Comparison of ENCODE assay signal across 1 cellular context in the genomic region with DNA sequence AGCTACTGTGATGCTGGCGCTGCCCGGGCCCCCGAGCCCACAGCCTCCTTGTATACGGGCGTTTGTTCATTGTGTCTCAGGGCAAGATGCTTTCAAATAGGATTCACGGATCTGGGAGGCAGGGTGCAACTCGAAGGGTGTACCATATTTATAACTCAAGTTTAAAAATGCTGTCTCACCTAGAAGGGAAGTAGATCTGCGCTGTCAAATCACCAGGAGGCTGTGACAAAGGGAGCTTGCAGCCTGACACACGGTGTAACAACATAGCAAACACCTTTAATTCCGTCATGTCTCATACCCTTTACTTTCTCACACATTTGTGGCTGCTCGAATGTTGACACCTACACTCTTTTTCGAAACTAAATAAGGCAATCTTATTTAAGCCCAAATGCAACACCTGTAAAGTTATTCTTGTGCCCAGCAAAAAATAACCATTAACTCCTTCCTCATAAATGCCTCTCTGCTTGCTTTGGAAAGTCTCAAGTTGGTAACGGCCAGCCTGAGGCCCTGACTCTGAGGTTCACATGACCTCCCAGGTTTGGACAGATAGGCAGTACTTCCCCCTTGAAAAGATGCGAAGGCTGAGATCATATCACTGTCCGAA.
TF ChIP-seq lines count a peak whose summit lies in the region.

No MANE protein-coding gene starts in this region.

TF ChIP-seq in K562, 482 proteins besides CTCF, POLR2A, EP300 and RAD21 (continued from another document and continues in another):
- TF ChIP-seq AFF1 (IDR thresholded peaks at IDR 0.05; ENCODE audit: low read depth in 1 of 2, partially characterized antibody in 2 of 2): no peak
- TF ChIP-seq TRIM28 (IDR thresholded peaks at IDR 0.05): no peak
- no peak for TF ChIP-seq ZBTB7A (IDR thresholded peaks at IDR 0.05; ENCODE audit: borderline replicate concordance, control insufficient read depth, low read depth, low read length)
- TF ChIP-seq MEF2A (IDR thresholded peaks at IDR 0.05; ENCODE audit: control insufficient read depth, low read depth, low read length): no peak
- TF ChIP-seq ZNF518B (CRISPR knock-in tag; IDR thresholded peaks at IDR 0.05): no peak
- TF ChIP-seq RB1 (IDR thresholded peaks at IDR 0.05; ENCODE audit: low read depth): no peak
- TF ChIP-seq, protein P1, sequence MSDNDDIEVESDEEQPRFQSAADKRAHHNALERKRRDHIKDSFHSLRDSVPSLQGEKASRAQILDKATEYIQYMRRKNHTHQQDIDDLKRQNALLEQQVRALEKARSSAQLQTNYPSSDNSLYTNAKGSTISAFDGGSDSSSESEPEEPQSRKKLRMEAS (CRISPR knock-in tag; IDR thresholded peaks at IDR 0.05): no peak
- TF ChIP-seq ERF (CRISPR knock-in tag; IDR thresholded peaks at IDR 0.05): no peak
- no peak for TF ChIP-seq SMAD1 (IDR thresholded peaks at IDR 0.05; ENCODE audit: low read depth, low read length, partially characterized antibody)
- TF ChIP-seq JUNB (CRISPR knock-in tag; conservative IDR thresholded peaks at IDR 0.05): no peak
- no peak for TF ChIP-seq TCFL5 (CRISPR knock-in tag; conservative IDR thresholded peaks at IDR 0.05)
- no peak for TF ChIP-seq NCOA1 (IDR thresholded peaks at IDR 0.05; ENCODE audit: low read depth)
- TF ChIP-seq ZKSCAN1 (IDR thresholded peaks at IDR 0.05; ENCODE audit: low read depth, low read length): no peak
- no peak for TF ChIP-seq HDAC8 (tag; IDR thresholded peaks at IDR 0.05)
- no peak for TF ChIP-seq OTX1 (CRISPR knock-in tag; IDR thresholded peaks at IDR 0.05)
- no peak for TF ChIP-seq FOSL1 (tag; conservative IDR thresholded peaks at IDR 0.05)
- no peak for TF ChIP-seq ZNF785 (CRISPR knock-in tag; IDR thresholded peaks at IDR 0.05)
- peak; percentile 6; the same call in 1 of the 2 replicates for TF ChIP-seq PHTF2 (CRISPR knock-in tag; IDR thresholded peaks at IDR 0.05)
- TF ChIP-seq ETV6 (IDR thresholded peaks at IDR 0.05; ENCODE audit: borderline replicate concordance in 1 of 2, low read depth in 2 of 2, low read length in 1 of 2): no peak
- TF ChIP-seq ETV6 (CRISPR knock-in tag; IDR thresholded peaks at IDR 0.05; ENCODE audit: borderline replicate concordance): no peak
- TF ChIP-seq DPF2 (IDR thresholded peaks at IDR 0.05): peak; percentile 74
- no peak for TF ChIP-seq MTF1 (CRISPR knock-in tag; IDR thresholded peaks at IDR 0.05; ENCODE audit: borderline replicate concordance)
- TF ChIP-seq SMARCA4 (IDR thresholded peaks at IDR 0.05): no peak
- TF ChIP-seq, protein P2, sequence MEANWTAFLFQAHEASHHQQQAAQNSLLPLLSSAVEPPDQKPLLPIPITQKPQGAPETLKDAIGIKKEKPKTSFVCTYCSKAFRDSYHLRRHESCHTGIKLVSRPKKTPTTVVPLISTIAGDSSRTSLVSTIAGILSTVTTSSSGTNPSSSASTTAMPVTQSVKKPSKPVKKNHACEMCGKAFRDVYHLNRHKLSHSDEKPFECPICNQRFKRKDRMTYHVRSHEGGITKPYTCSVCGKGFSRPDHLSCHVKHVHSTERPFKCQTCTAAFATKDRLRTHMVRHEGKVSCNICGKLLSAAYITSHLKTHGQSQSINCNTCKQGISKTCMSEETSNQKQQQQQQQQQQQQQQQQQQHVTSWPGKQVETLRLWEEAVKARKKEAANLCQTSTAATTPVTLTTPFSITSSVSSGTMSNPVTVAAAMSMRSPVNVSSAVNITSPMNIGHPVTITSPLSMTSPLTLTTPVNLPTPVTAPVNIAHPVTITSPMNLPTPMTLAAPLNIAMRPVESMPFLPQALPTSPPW (CRISPR knock-in tag; IDR thresholded peaks at IDR 0.05): peak; percentile 11; the same call in 1 of the 2 replicates
- TF ChIP-seq HEY1 (CRISPR knock-in tag; IDR thresholded peaks at IDR 0.05; ENCODE audit: borderline replicate concordance): no peak
- TF ChIP-seq HNRNPL (IDR thresholded peaks at IDR 0.05; ENCODE audit: low read depth, low read length): no peak
- TF ChIP-seq TAF7 (tag; IDR thresholded peaks at IDR 0.05): no peak
- TF ChIP-seq ZNF668 (CRISPR knock-in tag; IDR thresholded peaks at IDR 0.05): no peak
- TF ChIP-seq ZNF253 (CRISPR knock-in tag; conservative IDR thresholded peaks at IDR 0.05): no peak
- TF ChIP-seq, protein P3, sequence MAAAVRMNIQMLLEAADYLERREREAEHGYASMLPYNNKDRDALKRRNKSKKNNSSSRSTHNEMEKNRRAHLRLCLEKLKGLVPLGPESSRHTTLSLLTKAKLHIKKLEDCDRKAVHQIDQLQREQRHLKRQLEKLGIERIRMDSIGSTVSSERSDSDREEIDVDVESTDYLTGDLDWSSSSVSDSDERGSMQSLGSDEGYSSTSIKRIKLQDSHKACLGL (CRISPR knock-in tag; IDR thresholded peaks at IDR 0.05; ENCODE audit: borderline replicate concordance, poor library complexity, severe bottlenecking): no peak
- no peak for TF ChIP-seq MEIS2 (IDR thresholded peaks at IDR 0.05; ENCODE audit: partially characterized antibody)
- TF ChIP-seq XRCC5 (IDR thresholded peaks at IDR 0.05; ENCODE audit: low read depth, low read length): no peak
- peak; percentile 33; the same call in 1 of the 2 replicates for TF ChIP-seq ATF7 (IDR thresholded peaks at IDR 0.05)
- TF ChIP-seq MCM2 (IDR thresholded peaks at IDR 0.05; ENCODE audit: low read depth): no peak
- TF ChIP-seq ZNF282 (CRISPR knock-in tag; IDR thresholded peaks at IDR 0.05): no peak
- TF ChIP-seq ZNF561 (CRISPR knock-in tag; conservative IDR thresholded peaks at IDR 0.05): no peak
- no peak for TF ChIP-seq IRF2 (CRISPR knock-in tag; IDR thresholded peaks at IDR 0.05)
- TF ChIP-seq ZNF395 (CRISPR knock-in tag; IDR thresholded peaks at IDR 0.05): no peak; the same call in 1 of the 2 replicates
- peak; percentile 44; the same call in 1 of the 2 replicates for TF ChIP-seq MAFK (IDR thresholded peaks at IDR 0.05; ENCODE audit: low read length)
- no peak for TF ChIP-seq TAF1 (IDR thresholded peaks at IDR 0.05; ENCODE audit: control insufficient read depth, extremely low read depth, insufficient read depth, low read length, severe bottlenecking)
- peak; percentile 55; the same call in 1 of the 2 replicates for TF ChIP-seq CTBP1 (IDR thresholded peaks at IDR 0.05; ENCODE audit: borderline replicate concordance)
- 0 out of 4 replicates have a peak, but pooled peaks of 1 of the 2 experiments have one; percentile 18 for TF ChIP-seq HDAC1 (IDR thresholded peaks at IDR 0.05)
- TF ChIP-seq ZNF197 (CRISPR knock-in tag; IDR thresholded peaks at IDR 0.05; ENCODE audit: low read depth): no peak
- no peak for TF ChIP-seq CEBPB (tag; IDR thresholded peaks at IDR 0.05)
- no peak for TF ChIP-seq ZNF740 (CRISPR knock-in tag; IDR thresholded peaks at IDR 0.05)
- no peak for TF ChIP-seq ZNF740 (tag; IDR thresholded peaks at IDR 0.05)
- 0 out of 2 replicates have a peak, but pooled peaks have one; percentile 1 for TF ChIP-seq LEF1 (IDR thresholded peaks at IDR 0.05)
- TF ChIP-seq, protein P4, sequence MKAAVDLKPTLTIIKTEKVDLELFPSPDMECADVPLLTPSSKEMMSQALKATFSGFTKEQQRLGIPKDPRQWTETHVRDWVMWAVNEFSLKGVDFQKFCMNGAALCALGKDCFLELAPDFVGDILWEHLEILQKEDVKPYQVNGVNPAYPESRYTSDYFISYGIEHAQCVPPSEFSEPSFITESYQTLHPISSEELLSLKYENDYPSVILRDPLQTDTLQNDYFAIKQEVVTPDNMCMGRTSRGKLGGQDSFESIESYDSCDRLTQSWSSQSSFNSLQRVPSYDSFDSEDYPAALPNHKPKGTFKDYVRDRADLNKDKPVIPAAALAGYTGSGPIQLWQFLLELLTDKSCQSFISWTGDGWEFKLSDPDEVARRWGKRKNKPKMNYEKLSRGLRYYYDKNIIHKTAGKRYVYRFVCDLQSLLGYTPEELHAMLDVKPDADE (conservative IDR thresholded peaks at IDR 0.05; ENCODE audit: control insufficient read depth, low read depth, low read length): no peak
- no peak for TF ChIP-seq TCF7 (IDR thresholded peaks at IDR 0.05; ENCODE audit: borderline replicate concordance)
- TF ChIP-seq SMAD2 (IDR thresholded peaks at IDR 0.05; ENCODE audit: low read depth, low read length): no peak
- TF ChIP-seq U2AF2 (optimal IDR thresholded peaks at IDR 0.05; ENCODE audit: low read depth, low read length): no peak
- no peak for TF ChIP-seq E4F1 (CRISPR knock-in tag; IDR thresholded peaks at IDR 0.05; ENCODE audit: borderline replicate concordance)
